ENCODE assay signal across 27 cellular contexts in genomic region chr22:19739911-19740449, GRCh38. TPM values are rescaled to one million over a fixed set of nuclear protein-coding genes. Genes with fewer than 3 reads are reported as not detected.
"Had no signal": no experiment of that assay in that cellular context is flagged by ENCODE, and none has a peak within 500 bp of the region (broad histone marks: within the 10 kb centered on the region; RNA-seq: fewer than 3 reads in every experiment).

No MANE protein-coding gene starts in this region.

- H3K4me1 ChIP-seq: left lung, lower lobe of right lung, right lobe of liver, uterus had no signal

- FAIRE-seq: islet of Langerhans, kidney had no signal

- H3K27me3 ChIP-seq: neutrophil, ovary, right atrium auricular region, right lobe of liver, uterus had no signal

- ATAC-seq: left colon; left lung; lower lobe of right lung; naive thymus-derived CD8-positive, alpha-beta T cell; right lobe of liver; stimulated activated memory B cell treated with anti-CD40 and anti-IgM and Interleukin-4, amounts not matched to agents 10 μg/mL and 1 μg/mL and 100 μg/mL, for 72 hours; stimulated activated naive CD8-positive, alpha-beta T cell treated with anti-CD3 and anti-CD28 coated beads, Interleukin-15, amount 100 ng/mL, for 72 hours had no signal

- H3K27ac ChIP-seq: left lung, lower lobe of right lung, neutrophil, ovary, right atrium auricular region, right lobe of liver, tibial nerve, uterus had no signal

- H3K9me3 ChIP-seq: left lung, lower lobe of right lung, neutrophil, ovary, right atrium auricular region, right lobe of liver, tibial nerve, uterus had no signal

- H3K4me3 ChIP-seq: left lung, lower lobe of right lung, ovary, right atrium auricular region, right lobe of liver, smooth muscle cell, tibial nerve, uterus had no signal

- H3K4me2 ChIP-seq: smooth muscle cell had no signal

- DNase-seq: immature natural killer cell; kidney; left colon; left lung; lower lobe of right lung; mammary epithelial cell; mesenchymal stem cell; naive thymus-derived CD8-positive, alpha-beta T cell; ovary; right lobe of liver; stimulated activated CD4-positive, alpha-beta T cell treated with anti-CD3 and anti-CD28 coated beads, Interleukin-1b, Interleukin-23, amount 100 ng/mL, for 48 hours; stimulated activated CD4-positive, alpha-beta T cell treated with anti-CD3 and anti-CD28 coated beads, Interleukin-2, amount 100 ng/mL, for 48 hours; stimulated activated CD4-positive, alpha-beta T cell treated with anti-CD3 and anti-CD28 coated beads, Interleukin-4, amount 100 ng/mL, for 4 hours; stimulated activated CD8-positive, alpha-beta memory T cell treated with anti-CD3 and anti-CD28 coated beads, Interleukin-4, amount 100 ng/mL, for 48 hours; stimulated activated naive CD4-positive, alpha-beta T cell treated with Interleukin-2 at 50 U/mL for 16 hours; stimulated activated naive CD8-positive, alpha-beta T cell treated with anti-CD3 and anti-CD28 coated beads, Interleukin-15, amount 100 ng/mL, for 72 hours; substantia nigra; uterus had no signal

- H3K36me3 ChIP-seq: left lung, lower lobe of right lung, neutrophil, ovary, right atrium auricular region, right lobe of liver, tibial nerve, uterus had no signal

RNA-seq across cellular contexts. Expression of gene GP1BB, which starts 16.6 kb away (rescaled TPM):
- total RNA-seq: renal cortical epithelial cell had no signal
- polyA plus RNA-seq: naive thymus-derived CD8-positive, alpha-beta T cell had no signal

RNA-seq across cellular contexts. Expression of gene TBX1, which starts 20.6 kb away (rescaled TPM):
- total RNA-seq: naive thymus-derived CD8-positive, alpha-beta T cell; neural crest cell; smooth muscle cell; temporal lobe had no signal
- polyA plus RNA-seq: mammary epithelial cell; naive thymus-derived CD8-positive, alpha-beta T cell; smooth muscle cell had no signal
